21 cellular contexts compared by ENCODE assay signal in genomic region chr13:104525467-104525866, GRCh38.
DNase-seq lines count a peak whose midpoint lies in the region; ATAC-seq, FAIRE-seq and TF ChIP-seq lines count a peak whose summit lies in the region.
"Had no signal": no experiment of that assay in that cellular context is flagged by ENCODE, and none has a peak within 500 bp of the region (broad histone marks: within the 10 kb centered on the region; RNA-seq: fewer than 3 reads in every experiment).

No MANE protein-coding gene starts in this region.

- WGBS in H1 (ENCODE audit: extremely low coverage in 1 of 2, insufficient coverage in 1 of 2, insufficient read length in 1 of 2, insufficient replicate concordance in 2 of 2, low coverage in 1 of 2, low lambda C conversion rate in 2 of 2, missing lambda C conversion rate in 1 of 2), 2 experiments: 92% methylated on average over 5 of the region's 5 CpGs; no CpG with 5 or more reads in 1 of the 2 experiments
- 94% methylated on average over 5 of the region's 5 CpGs for WGBS in sigmoid colon, 2 donors

- no peak overlapping the region for H3K4ac ChIP-seq in H1 (replicated peaks; ENCODE audit: insufficient read length, low read depth, low read length)

- H3K27ac Mint-ChIP-seq in GM23338: 0 out of 2 replicates have a peak overlapping the region, but pooled peaks have one; percentile 18
- H3K27ac Mint-ChIP-seq: B cell; CD4-positive, CD25-positive, alpha-beta regulatory T cell; CD8-positive, alpha-beta T cell; H9; HFFc6 had no signal

- no peak overlapping the region for H2BK15ac ChIP-seq in H1 (ENCODE audit: low read length)

- no peak for ATAC-seq in GM23338
- ATAC-seq in GM18861 (IDR thresholded peaks at IDR 0.05; ENCODE audit: unreplicated experiment): no peak
- ATAC-seq: CD8-positive, alpha-beta T cell; HCT116 had no signal

- DNase-seq in GM23338 (ENCODE audit: low spot score) (no peak), H1 (ENCODE audit: low read depth in 1 of 2, low spot score in 2 of 2) (no peak), sigmoid colon (peak; percentile 44), NCI-H1092 (lab: John Stamatoyannopoulos, UW) (no peak)
- no peak for DNase-seq in stimulated activated CD4-positive, alpha-beta T cell treated with anti-CD3 and anti-CD28 coated beads, Interleukin-2, amount 100 ng/mL, for 48 hours
- DNase-seq: Caco-2; CD4-positive, CD25-positive, alpha-beta regulatory T cell; CD8-positive, alpha-beta T cell; DMS153; DND-41; H9; HFFc6 had no signal

- no peak overlapping the region for H3K27ac ChIP-seq in GM23338 (ENCODE audit: low read depth)
- H3K27ac ChIP-seq in H1 (ENCODE audit: low read depth, low read length): no peak overlapping the region
- H3K27ac ChIP-seq in sigmoid colon: no peak overlapping the region
- H3K27ac ChIP-seq: 22Rv1, BLaER1, C4-2B had no signal

- H3K4me3 ChIP-seq in GM23338 (no peak overlapping the region), H1 (ENCODE audit: extremely low read depth in 1 of 4, insufficient read depth in 2 of 4, low read depth in 3 of 4, low read length in 4 of 4) (no peak overlapping the region), sigmoid colon (no peak overlapping the region)
- H3K4me3 ChIP-seq: BLaER1 had no signal

- H4K91ac ChIP-seq in H1 (replicated peaks; ENCODE audit: insufficient read length, low read length): peak overlapping the region; percentile 81

- H3K23me2 ChIP-seq in H1 (ENCODE audit: low read depth, low read length): no peaks in the 10 kb centered on the region

- H3K56ac ChIP-seq in H1 (replicated peaks; ENCODE audit: insufficient read length, low read depth, low read length): no peak overlapping the region

- H3K4me2 ChIP-seq in GM23338 (no peak overlapping the region), H1 (ENCODE audit: insufficient read depth in 1 of 2, low read depth in 2 of 2, low read length in 2 of 2) (no peak overlapping the region)
- H3K4me2 ChIP-seq: BLaER1 had no signal

- H4K20me1 ChIP-seq in GM23338 (replicated peaks; ENCODE audit: insufficient read depth) (no peaks in the 10 kb centered on the region), H1 (replicated peaks in 1 of 2; ENCODE audit: control insufficient read depth in 1 of 2, insufficient read depth in 2 of 2, low read length in 2 of 2) (no peaks in the 10 kb centered on the region)
- H4K20me1 ChIP-seq: BLaER1 had no signal

- H3K4me1 Mint-ChIP-seq in GM23338: peaks cover 18% of the 10 kb centered on the region; the same call in 2 of the 3 replicates
- H3K4me1 Mint-ChIP-seq: B cell had no signal

- 0 out of 2 replicates have a peak overlapping the region, but pooled peaks have one; percentile 39 for H2AK5ac ChIP-seq in H1 (ENCODE audit: low read depth, low read length)

- H3K9ac ChIP-seq in H1 (replicated peaks in 1 of 4; ENCODE audit: extremely low read depth in 1 of 4, low read depth in 3 of 4, low read length in 3 of 4): no peak overlapping the region
- H3K9ac ChIP-seq: BLaER1 had no signal

- H3K9me2 ChIP-seq in GM23338 (ENCODE audit: insufficient read depth): 0 out of 2 replicates have a peak, but pooled peaks cover 18% of the 10 kb centered on the region

- H2BK5ac ChIP-seq in H1 (ENCODE audit: low read depth, low read length): no peak overlapping the region

- no peak overlapping the region for H3K4me3 Mint-ChIP-seq in GM23338
- H3K4me3 Mint-ChIP-seq: B cell; CD4-positive, CD25-positive, alpha-beta regulatory T cell; CD8-positive, alpha-beta T cell; H9; HFFc6 had no signal

- no peak overlapping the region for H2BK12ac ChIP-seq in H1 (ENCODE audit: low read depth, low read length)

- no peak overlapping the region for H4K5ac ChIP-seq in H1 (ENCODE audit: insufficient read length, low read depth, low read length)

- no peak overlapping the region for H3K18ac ChIP-seq in H1 (ENCODE audit: extremely low read depth, low read length)

- H2AFZ ChIP-seq in GM23338 (no peak overlapping the region), H1 (ENCODE audit: low read length) (peak overlapping the region; percentile 53; the same call in 1 of the 2 replicates)

- H3K27me3 Mint-ChIP-seq in GM23338 (ENCODE audit: insufficient read depth, low read depth, poor library complexity): no peaks in the 10 kb centered on the region
- H3K27me3 Mint-ChIP-seq: B cell; CD4-positive, CD25-positive, alpha-beta regulatory T cell had no signal

- H2BK20ac ChIP-seq in H1 (ENCODE audit: low read length): no peak overlapping the region

- H4K8ac ChIP-seq in H1 (ENCODE audit: extremely low read depth, insufficient read depth, low read length): no peak overlapping the region

- TF ChIP-seq POLR2A in H1 (IDR thresholded peaks at IDR 0.05; ENCODE audit: control extremely low read depth in 1 of 2, low read depth in 2 of 2, low read length in 2 of 2) (no peak), sigmoid colon (IDR thresholded peaks at IDR 0.05) (no peak)

- no peak overlapping the region for H2BK120ac ChIP-seq in H1 (replicated peaks; ENCODE audit: low read depth, low read length)

- H3K79me1 ChIP-seq in H1 (ENCODE audit: low read depth, low read length): no peaks in the 10 kb centered on the region

- CTCF ChIA-PET in H1 (lab: Charles Lee; ENCODE audit: partially characterized antibody): no interaction called here

- TF ChIP-seq EP300 in H1 (IDR thresholded peaks at IDR 0.05; ENCODE audit: borderline replicate concordance in 1 of 2, low read depth in 2 of 2, low read length in 2 of 2) (no peak), sigmoid colon (IDR thresholded peaks at IDR 0.05) (no peak)

- no peak overlapping the region for H3K14ac ChIP-seq in H1 (ENCODE audit: insufficient read length)

- no peak overlapping the region for H3K23ac ChIP-seq in H1 (ENCODE audit: insufficient read length)

- FAIRE-seq in H1 (lab: Jason Lieb, UNC): no peak
- FAIRE-seq: A204.1, G401.6, GM19239 had no signal

- H3K9me3 ChIP-seq in H1 (ENCODE audit: insufficient read depth in 2 of 2, low read depth in 1 of 2, low read length in 1 of 2): no peaks in the 10 kb centered on the region; a peak in 1 of 4 replicates
- no peaks in the 10 kb centered on the region for H3K9me3 ChIP-seq in sigmoid colon
- H3K9me3 ChIP-seq: Caco-2 had no signal

- H3K9me3 Mint-ChIP-seq in GM23338: peaks cover 22% of the 10 kb centered on the region; the same call in 2 of the 3 replicates
- H3K9me3 Mint-ChIP-seq: CD8-positive, alpha-beta T cell had no signal

- no peaks in the 10 kb centered on the region for H3K36me3 ChIP-seq in GM23338 (ENCODE audit: insufficient read depth)
- H3K36me3 ChIP-seq in H1 (ENCODE audit: control insufficient read depth in 2 of 4, insufficient read depth in 4 of 4, low read length in 3 of 4): no peaks in the 10 kb centered on the region
- H3K36me3 ChIP-seq in sigmoid colon: no peaks in the 10 kb centered on the region
- H3K36me3 ChIP-seq: BLaER1 had no signal

- peaks cover 14% of the 10 kb centered on the region; the same call in 2 of the 3 replicates for H3K36me3 Mint-ChIP-seq in GM23338 (ENCODE audit: low read depth)
- H3K36me3 Mint-ChIP-seq: CD4-positive, CD25-positive, alpha-beta regulatory T cell; CD8-positive, alpha-beta T cell had no signal

- intact Hi-C loops in sigmoid colon (cut with DNase I): no loop called here

- no peak for TF ChIP-seq RAD21 in H1 (IDR thresholded peaks at IDR 0.05 in 1 of 2, conservative IDR thresholded peaks at IDR 0.05 in 1 of 2; ENCODE audit: low read depth in 2 of 2, low read length in 2 of 2)

- H3K4me1 ChIP-seq in GM23338 (ENCODE audit: insufficient read depth): peaks cover 19% of the 10 kb centered on the region
- H3K4me1 ChIP-seq in H1 (replicated peaks in 1 of 4; ENCODE audit: control insufficient read depth in 3 of 4, insufficient read depth in 4 of 4, low read length in 3 of 4): peaks cover 0 to 4% (median 0%) of the 10 kb centered on the region in 4 experiments; a peak in 4 of 7 replicates
- H3K4me1 ChIP-seq in sigmoid colon: no peaks in the 10 kb centered on the region
- H3K4me1 ChIP-seq: BLaER1, Caco-2 had no signal

- TF ChIP-seq CTCF in GM23338 (conservative IDR thresholded peaks at IDR 0.05; ENCODE audit: low read depth in 2 of 2) (no peak), H1 (IDR thresholded peaks at IDR 0.05; ENCODE audit: control extremely low read depth in 1 of 3, insufficient read depth in 1 of 3, low read depth in 1 of 3, low read length in 3 of 3) (no peak), sigmoid colon (IDR thresholded peaks at IDR 0.05) (no peak)

- H3K27me3 ChIP-seq in GM23338 (ENCODE audit: insufficient read depth): no peaks in the 10 kb centered on the region
- H3K27me3 ChIP-seq in H1 (replicated peaks in 1 of 4; ENCODE audit: control insufficient read depth in 3 of 4, extremely low read depth in 1 of 4, insufficient read depth in 3 of 4, low read length in 3 of 4): no peaks in the 10 kb centered on the region
- no peaks in the 10 kb centered on the region for H3K27me3 ChIP-seq in sigmoid colon
- H3K27me3 ChIP-seq: BLaER1 had no signal

- POLR2A ChIA-PET in H1 (lab: Charles Lee; ENCODE audit: partially characterized antibody): no interaction called here

- no peaks in the 10 kb centered on the region for H3F3A ChIP-seq in GM23338 (replicated peaks; ENCODE audit: low read depth)

- H3K79me2 ChIP-seq in GM23338 (replicated peaks; ENCODE audit: insufficient read depth): no peaks in the 10 kb centered on the region
- H3K79me2 ChIP-seq in H1 (ENCODE audit: control insufficient read depth in 1 of 2, insufficient read depth in 2 of 2, low read length in 2 of 2): no peaks in the 10 kb centered on the region

TF ChIP-seq in H1, 55 proteins besides CTCF, POLR2A, EP300 and RAD21:
- TF ChIP-seq RBBP5 (IDR thresholded peaks at IDR 0.05; ENCODE audit: borderline replicate concordance, low read depth, low read length) (no peak), EGR1 (IDR thresholded peaks at IDR 0.05; ENCODE audit: borderline replicate concordance, low read depth, low read length) (no peak)
